Comparison of ENCODE assay signal across 8 cellular contexts in genomic region chr4:98658287-98659105, GRCh38. TPM values are rescaled to one million over a fixed set of nuclear protein-coding genes. Genes with fewer than 3 reads are reported as not detected.
A peak's percentile ranks its signal among the peaks of the same experiment; 100 is the strongest.
DNase-seq lines count a peak whose midpoint lies in the region; ATAC-seq and TF ChIP-seq lines count a peak whose summit lies in the region.

TSS of gene TSPAN5 (minus strand) at chr4:98658611.

- peaks cover 47% of the 10 kb centered on the region for H3K4me1 ChIP-seq in OCI-LY3 (ENCODE audit: low read length)

- peak within 1 kb of the TSS; percentile 80 for H3K9ac ChIP-seq in OCI-LY3 (ENCODE audit: low read length)

- peak; percentile 74 for DNase-seq in CD1c-positive myeloid dendritic cell (ENCODE audit: extremely low spot score)
- peak; percentile 86 for DNase-seq in activated T-cell treated with anti-CD3 and anti-CD28 coated beads for 48 hours (ENCODE audit: low read depth)
- no peak for DNase-seq in epithelial cell of proximal tubule (ENCODE audit: low read depth)
- DNase-seq in mucosa of gallbladder (ENCODE audit: low spot score): peak; percentile 67
- peak; percentile 58 to 69 for DNase-seq in stimulated activated CD8-positive, alpha-beta memory T cell treated with anti-CD3 and anti-CD28 coated beads, Interleukin-4, amount 100 ng/mL, for 1 hour (ENCODE audit: low read depth in 2 of 2, low spot score in 1 of 2)

- peak within 1 kb of the TSS; percentile 93 for H3K4me2 ChIP-seq in OCI-LY3 (ENCODE audit: low read length)

- no peaks in the 10 kb centered on the region for H3K9me3 ChIP-seq in OCI-LY3 (ENCODE audit: insufficient read depth, low read length)

- H3K79me2 ChIP-seq in OCI-LY3 (ENCODE audit: low read length): peaks cover 47% of the 10 kb centered on the region

- peaks cover 22% of the 10 kb centered on the region for H4K20me1 ChIP-seq in OCI-LY3 (ENCODE audit: insufficient read depth, low read length)

- H2AFZ ChIP-seq in OCI-LY3 (ENCODE audit: low read depth, low read length): peak within 1 kb of the TSS; percentile 51

- H3K4me3 ChIP-seq in OCI-LY3 (ENCODE audit: low read length): peak within 1 kb of the TSS; percentile 96
- peak within 1 kb of the TSS; percentile 76 for H3K4me3 ChIP-seq in epithelial cell of proximal tubule (ENCODE audit: low read depth, low read length)

- ATAC-seq in GM19397 (IDR thresholded peaks at IDR 0.05; ENCODE audit: unreplicated experiment) (peak; percentile 87), HG03520 (IDR thresholded peaks at IDR 0.05; ENCODE audit: unreplicated experiment) (peak; percentile 60)

- TF ChIP-seq CTCF in OCI-LY3 (IDR thresholded peaks at IDR 0.05; ENCODE audit: low read depth, low read length) (no peak), epithelial cell of proximal tubule (conservative IDR thresholded peaks at IDR 0.05; ENCODE audit: low read depth, low read length) (no peak)

- peaks cover 4% of the 10 kb centered on the region for H3K36me3 ChIP-seq in OCI-LY3 (replicated peaks; ENCODE audit: low read depth, low read length)

- 0 out of 2 replicates have a peak, but pooled peaks cover 6% of the 10 kb centered on the region for H3K27me3 ChIP-seq in OCI-LY3 (ENCODE audit: low read depth, low read length)

- H3K27ac ChIP-seq in OCI-LY3 (ENCODE audit: low read length): peak within 1 kb of the TSS; percentile 20

RNA-seq across cellular contexts. Expression of gene TSPAN5, which starts in this region (rescaled TPM):
- total RNA-seq in epithelial cell of proximal tubule: 24.9 and 30.2 TPM in 2 replicates
- total RNA-seq in mucosa of gallbladder: 3.2 TPM
